ENCODE assay signal across 1 cellular context in the genomic region with DNA sequence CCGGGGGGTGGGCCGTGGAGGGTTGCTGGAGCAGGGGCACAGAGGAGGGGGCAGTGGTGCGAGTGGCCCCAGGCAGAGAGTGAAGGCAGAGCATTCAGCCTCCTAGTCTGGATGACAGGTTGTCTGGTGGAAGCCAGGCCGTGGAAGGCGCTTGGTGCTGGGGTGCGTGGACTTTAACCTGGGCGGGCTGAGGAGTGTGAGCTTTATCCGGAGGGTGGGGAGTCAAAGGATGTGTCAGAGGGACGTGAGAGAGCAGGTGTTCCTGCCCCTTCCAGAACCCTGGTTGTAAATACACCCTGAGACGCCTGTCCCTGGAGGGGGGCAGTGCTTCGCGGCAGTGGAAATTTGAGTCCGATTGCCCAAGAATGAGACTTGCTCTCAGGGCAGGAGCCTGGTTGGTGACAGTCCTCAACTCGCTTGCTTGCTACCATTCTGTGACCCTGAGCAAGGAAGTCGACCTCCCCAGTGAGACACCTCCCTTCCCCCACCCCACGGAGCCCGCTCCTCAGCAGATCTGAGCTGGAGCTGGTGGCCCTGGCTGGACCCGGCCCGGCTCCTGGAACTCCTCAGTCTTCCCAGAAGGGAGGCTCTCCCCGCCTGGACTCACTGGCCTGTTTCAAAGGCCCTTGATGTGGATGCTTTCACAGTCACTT.
TF ChIP-seq lines count a peak whose summit lies in the region.

No MANE protein-coding gene starts in this region.

TF ChIP-seq in HepG2, 621 proteins besides CTCF, POLR2A, EP300 and RAD21 (continued from another document and continues in another):
- TF ChIP-seq, protein P1, sequence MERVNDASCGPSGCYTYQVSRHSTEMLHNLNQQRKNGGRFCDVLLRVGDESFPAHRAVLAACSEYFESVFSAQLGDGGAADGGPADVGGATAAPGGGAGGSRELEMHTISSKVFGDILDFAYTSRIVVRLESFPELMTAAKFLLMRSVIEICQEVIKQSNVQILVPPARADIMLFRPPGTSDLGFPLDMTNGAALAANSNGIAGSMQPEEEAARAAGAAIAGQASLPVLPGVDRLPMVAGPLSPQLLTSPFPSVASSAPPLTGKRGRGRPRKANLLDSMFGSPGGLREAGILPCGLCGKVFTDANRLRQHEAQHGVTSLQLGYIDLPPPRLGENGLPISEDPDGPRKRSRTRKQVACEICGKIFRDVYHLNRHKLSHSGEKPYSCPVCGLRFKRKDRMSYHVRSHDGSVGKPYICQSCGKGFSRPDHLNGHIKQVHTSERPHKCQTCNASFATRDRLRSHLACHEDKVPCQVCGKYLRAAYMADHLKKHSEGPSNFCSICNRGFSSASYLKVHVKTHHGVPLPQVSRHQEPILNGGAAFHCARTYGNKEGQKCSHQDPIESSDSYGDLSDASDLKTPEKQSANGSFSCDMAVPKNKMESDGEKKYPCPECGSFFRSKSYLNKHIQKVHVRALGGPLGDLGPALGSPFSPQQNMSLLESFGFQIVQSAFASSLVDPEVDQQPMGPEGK (CRISPR knock-in tag; IDR thresholded peaks at IDR 0.05): peak; percentile 89
- TF ChIP-seq HMGA1 (CRISPR knock-in tag; conservative IDR thresholded peaks at IDR 0.05) (no peak), MED1 (CRISPR knock-in tag; IDR thresholded peaks at IDR 0.05) (peak; percentile 50), KLF11 (CRISPR knock-in tag; IDR thresholded peaks at IDR 0.05) (no peak), RFX5 (IDR thresholded peaks at IDR 0.05; ENCODE audit: low read depth, low read length) (no peak), HOXD1 (CRISPR knock-in tag; IDR thresholded peaks at IDR 0.05) (peak; percentile 50; the same call in 1 of the 2 replicates), RFXANK (CRISPR knock-in tag; IDR thresholded peaks at IDR 0.05) (no peak), ZNF562 (CRISPR knock-in tag; IDR thresholded peaks at IDR 0.05; ENCODE audit: borderline replicate concordance) (no peak), MXD4 (CRISPR knock-in tag; IDR thresholded peaks at IDR 0.05) (0 out of 2 replicates have a peak, but pooled peaks have one; percentile 24), GFI1 (CRISPR knock-in tag; IDR thresholded peaks at IDR 0.05; ENCODE audit: borderline replicate concordance) (no peak), KDM2A (CRISPR knock-in tag; IDR thresholded peaks at IDR 0.05; ENCODE audit: borderline replicate concordance, low read depth) (peak; percentile 54; the same call in 1 of the 2 replicates), ZNF766 (CRISPR knock-in tag; IDR thresholded peaks at IDR 0.05; ENCODE audit: borderline replicate concordance) (no peak), ZNF788 (CRISPR knock-in tag; IDR thresholded peaks at IDR 0.05; ENCODE audit: borderline replicate concordance) (peak; percentile 61; the same call in 1 of the 2 replicates), ZNF891 (CRISPR knock-in tag; IDR thresholded peaks at IDR 0.05) (0 out of 2 replicates have a peak, but pooled peaks have one; percentile 16), POLR2G (IDR thresholded peaks at IDR 0.05; ENCODE audit: low read depth, low read length) (peak; percentile 58), ZNF124 (CRISPR knock-in tag; IDR thresholded peaks at IDR 0.05) (0 out of 2 replicates have a peak, but pooled peaks have one; percentile 63), YEATS4 (CRISPR knock-in tag; IDR thresholded peaks at IDR 0.05; ENCODE audit: borderline replicate concordance) (peak; percentile 40)
- TF ChIP-seq, protein P2, sequence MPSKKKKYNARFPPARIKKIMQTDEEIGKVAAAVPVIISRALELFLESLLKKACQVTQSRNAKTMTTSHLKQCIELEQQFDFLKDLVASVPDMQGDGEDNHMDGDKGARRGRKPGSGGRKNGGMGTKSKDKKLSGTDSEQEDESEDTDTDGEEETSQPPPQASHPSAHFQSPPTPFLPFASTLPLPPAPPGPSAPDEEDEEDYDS (CRISPR knock-in tag; IDR thresholded peaks at IDR 0.05): peak; percentile 67
- TF ChIP-seq, protein P3, sequence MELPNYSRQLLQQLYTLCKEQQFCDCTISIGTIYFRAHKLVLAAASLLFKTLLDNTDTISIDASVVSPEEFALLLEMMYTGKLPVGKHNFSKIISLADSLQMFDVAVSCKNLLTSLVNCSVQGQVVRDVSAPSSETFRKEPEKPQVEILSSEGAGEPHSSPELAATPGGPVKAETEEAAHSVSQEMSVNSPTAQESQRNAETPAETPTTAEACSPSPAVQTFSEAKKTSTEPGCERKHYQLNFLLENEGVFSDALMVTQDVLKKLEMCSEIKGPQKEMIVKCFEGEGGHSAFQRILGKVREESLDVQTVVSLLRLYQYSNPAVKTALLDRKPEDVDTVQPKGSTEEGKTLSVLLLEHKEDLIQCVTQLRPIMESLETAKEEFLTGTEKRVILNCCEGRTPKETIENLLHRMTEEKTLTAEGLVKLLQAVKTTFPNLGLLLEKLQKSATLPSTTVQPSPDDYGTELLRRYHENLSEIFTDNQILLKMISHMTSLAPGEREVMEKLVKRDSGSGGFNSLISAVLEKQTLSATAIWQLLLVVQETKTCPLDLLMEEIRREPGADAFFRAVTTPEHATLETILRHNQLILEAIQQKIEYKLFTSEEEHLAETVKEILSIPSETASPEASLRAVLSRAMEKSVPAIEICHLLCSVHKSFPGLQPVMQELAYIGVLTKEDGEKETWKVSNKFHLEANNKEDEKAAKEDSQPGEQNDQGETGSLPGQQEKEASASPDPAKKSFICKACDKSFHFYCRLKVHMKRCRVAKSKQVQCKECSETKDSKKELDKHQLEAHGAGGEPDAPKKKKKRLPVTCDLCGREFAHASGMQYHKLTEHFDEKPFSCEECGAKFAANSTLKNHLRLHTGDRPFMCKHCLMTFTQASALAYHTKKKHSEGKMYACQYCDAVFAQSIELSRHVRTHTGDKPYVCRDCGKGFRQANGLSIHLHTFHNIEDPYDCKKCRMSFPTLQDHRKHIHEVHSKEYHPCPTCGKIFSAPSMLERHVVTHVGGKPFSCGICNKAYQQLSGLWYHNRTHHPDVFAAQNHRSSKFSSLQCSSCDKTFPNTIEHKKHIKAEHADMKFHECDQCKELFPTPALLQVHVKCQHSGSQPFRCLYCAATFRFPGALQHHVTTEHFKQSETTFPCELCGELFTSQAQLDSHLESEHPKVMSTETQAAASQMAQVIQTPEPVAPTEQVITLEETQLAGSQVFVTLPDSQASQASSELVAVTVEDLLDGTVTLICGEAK (IDR thresholded peaks at IDR 0.05): no peak
- TF ChIP-seq, protein P3 (CRISPR knock-in tag; IDR thresholded peaks at IDR 0.05): peak; percentile 15; the same call in 1 of the 2 replicates
- TF ChIP-seq, protein P4, sequence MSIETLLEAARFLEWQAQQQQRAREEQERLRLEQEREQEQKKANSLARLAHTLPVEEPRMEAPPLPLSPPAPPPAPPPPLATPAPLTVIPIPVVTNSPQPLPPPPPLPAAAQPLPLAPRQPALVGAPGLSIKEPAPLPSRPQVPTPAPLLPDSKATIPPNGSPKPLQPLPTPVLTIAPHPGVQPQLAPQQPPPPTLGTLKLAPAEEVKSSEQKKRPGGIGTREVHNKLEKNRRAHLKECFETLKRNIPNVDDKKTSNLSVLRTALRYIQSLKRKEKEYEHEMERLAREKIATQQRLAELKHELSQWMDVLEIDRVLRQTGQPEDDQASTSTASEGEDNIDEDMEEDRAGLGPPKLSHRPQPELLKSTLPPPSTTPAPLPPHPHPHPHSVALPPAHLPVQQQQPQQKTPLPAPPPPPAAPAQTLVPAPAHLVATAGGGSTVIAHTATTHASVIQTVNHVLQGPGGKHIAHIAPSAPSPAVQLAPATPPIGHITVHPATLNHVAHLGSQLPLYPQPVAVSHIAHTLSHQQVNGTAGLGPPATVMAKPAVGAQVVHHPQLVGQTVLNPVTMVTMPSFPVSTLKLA (IDR thresholded peaks at IDR 0.05): peak; percentile 23; the same call in 1 of the 2 replicates
- TF ChIP-seq, protein P5, sequence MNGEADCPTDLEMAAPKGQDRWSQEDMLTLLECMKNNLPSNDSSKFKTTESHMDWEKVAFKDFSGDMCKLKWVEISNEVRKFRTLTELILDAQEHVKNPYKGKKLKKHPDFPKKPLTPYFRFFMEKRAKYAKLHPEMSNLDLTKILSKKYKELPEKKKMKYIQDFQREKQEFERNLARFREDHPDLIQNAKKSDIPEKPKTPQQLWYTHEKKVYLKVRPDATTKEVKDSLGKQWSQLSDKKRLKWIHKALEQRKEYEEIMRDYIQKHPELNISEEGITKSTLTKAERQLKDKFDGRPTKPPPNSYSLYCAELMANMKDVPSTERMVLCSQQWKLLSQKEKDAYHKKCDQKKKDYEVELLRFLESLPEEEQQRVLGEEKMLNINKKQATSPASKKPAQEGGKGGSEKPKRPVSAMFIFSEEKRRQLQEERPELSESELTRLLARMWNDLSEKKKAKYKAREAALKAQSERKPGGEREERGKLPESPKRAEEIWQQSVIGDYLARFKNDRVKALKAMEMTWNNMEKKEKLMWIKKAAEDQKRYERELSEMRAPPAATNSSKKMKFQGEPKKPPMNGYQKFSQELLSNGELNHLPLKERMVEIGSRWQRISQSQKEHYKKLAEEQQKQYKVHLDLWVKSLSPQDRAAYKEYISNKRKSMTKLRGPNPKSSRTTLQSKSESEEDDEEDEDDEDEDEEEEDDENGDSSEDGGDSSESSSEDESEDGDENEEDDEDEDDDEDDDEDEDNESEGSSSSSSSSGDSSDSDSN (CRISPR knock-in tag; IDR thresholded peaks at IDR 0.05): peak; percentile 53
- TF ChIP-seq, protein P6, sequence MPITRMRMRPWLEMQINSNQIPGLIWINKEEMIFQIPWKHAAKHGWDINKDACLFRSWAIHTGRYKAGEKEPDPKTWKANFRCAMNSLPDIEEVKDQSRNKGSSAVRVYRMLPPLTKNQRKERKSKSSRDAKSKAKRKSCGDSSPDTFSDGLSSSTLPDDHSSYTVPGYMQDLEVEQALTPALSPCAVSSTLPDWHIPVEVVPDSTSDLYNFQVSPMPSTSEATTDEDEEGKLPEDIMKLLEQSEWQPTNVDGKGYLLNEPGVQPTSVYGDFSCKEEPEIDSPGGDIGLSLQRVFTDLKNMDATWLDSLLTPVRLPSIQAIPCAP (CRISPR knock-in tag; IDR thresholded peaks at IDR 0.05; ENCODE audit: low read depth): no peak
- TF ChIP-seq, protein P7, sequence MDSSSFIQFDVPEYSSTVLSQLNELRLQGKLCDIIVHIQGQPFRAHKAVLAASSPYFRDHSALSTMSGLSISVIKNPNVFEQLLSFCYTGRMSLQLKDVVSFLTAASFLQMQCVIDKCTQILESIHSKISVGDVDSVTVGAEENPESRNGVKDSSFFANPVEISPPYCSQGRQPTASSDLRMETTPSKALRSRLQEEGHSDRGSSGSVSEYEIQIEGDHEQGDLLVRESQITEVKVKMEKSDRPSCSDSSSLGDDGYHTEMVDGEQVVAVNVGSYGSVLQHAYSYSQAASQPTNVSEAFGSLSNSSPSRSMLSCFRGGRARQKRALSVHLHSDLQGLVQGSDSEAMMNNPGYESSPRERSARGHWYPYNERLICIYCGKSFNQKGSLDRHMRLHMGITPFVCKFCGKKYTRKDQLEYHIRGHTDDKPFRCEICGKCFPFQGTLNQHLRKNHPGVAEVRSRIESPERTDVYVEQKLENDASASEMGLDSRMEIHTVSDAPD (CRISPR knock-in tag; IDR thresholded peaks at IDR 0.05): no peak
- TF ChIP-seq, protein P8, sequence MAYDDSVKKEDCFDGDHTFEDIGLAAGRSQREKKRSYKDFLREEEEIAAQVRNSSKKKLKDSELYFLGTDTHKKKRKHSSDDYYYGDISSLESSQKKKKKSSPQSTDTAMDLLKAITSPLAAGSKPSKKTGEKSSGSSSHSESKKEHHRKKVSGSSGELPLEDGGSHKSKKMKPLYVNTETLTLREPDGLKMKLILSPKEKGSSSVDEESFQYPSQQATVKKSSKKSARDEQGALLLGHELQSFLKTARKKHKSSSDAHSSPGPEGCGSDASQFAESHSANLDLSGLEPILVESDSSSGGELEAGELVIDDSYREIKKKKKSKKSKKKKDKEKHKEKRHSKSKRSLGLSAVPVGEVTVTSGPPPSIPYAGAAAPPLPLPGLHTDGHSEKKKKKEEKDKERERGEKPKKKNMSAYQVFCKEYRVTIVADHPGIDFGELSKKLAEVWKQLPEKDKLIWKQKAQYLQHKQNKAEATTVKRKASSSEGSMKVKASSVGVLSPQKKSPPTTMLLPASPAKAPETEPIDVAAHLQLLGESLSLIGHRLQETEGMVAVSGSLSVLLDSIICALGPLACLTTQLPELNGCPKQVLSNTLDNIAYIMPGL (CRISPR knock-in tag; IDR thresholded peaks at IDR 0.05; ENCODE audit: borderline replicate concordance in 1 of 2, low read depth in 1 of 2): no peak
